Comparison of ENCODE assay signal across 10 cellular contexts in the genomic region with DNA sequence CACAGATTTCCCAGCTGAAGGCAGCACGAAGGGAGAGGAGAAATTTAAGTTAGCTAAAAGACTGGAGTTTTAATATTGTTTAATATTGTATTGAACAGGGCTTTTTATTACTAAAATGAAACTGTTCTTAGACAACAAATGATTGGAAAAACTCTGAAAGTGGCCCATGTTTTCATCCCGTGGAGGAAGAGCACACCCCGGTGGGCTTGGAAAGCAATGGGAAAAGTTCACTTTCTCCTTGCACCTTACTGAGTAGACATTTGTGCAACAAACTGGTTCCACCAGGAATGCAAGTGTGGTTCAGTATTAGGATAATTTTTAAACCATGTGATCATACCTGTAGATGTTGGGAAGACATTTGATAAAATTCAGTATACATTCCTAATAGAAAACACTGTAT. TPM values are rescaled to one million over a fixed set of nuclear protein-coding genes. Genes with fewer than 3 reads are reported as not detected.
DNase-seq lines count a peak whose midpoint lies in the region; ATAC-seq, FAIRE-seq and TF ChIP-seq lines count a peak whose summit lies in the region.
"Had no signal": no experiment of that assay in that cellular context is flagged by ENCODE, and none has a peak within 500 bp of the region (broad histone marks: within the 10 kb centered on the region; RNA-seq: fewer than 3 reads in every experiment).

No MANE protein-coding gene starts in this region.

- no peaks in the 10 kb centered on the region for H3K36me3 Mint-ChIP-seq in neural crest cell (ENCODE audit: low read depth)

- H3K36me3 ChIP-seq in H1 (ENCODE audit: control insufficient read depth in 2 of 4, insufficient read depth in 4 of 4, low read length in 3 of 4), result no peaks in the 10 kb centered on the region

- no peaks in the 10 kb centered on the region for H3K27me3 ChIP-seq in H1 (replicated peaks in 1 of 4; ENCODE audit: control insufficient read depth in 3 of 4, extremely low read depth in 1 of 4, insufficient read depth in 3 of 4, low read length in 3 of 4)

- DNase-seq in EH (ENCODE audit: low read depth) (peak; percentile 30), NAMALWA (ENCODE audit: low spot score) (peak; percentile 9), H1 (ENCODE audit: low read depth in 1 of 2, low spot score in 2 of 2) (no peak), neural crest cell (ENCODE audit: low read depth, low spot score) (no peak), pons (ENCODE audit: low spot score) (no peak)
- DNase-seq: activated CD4-positive, CD25-positive, alpha-beta regulatory T cell treated with anti-CD3 and anti-CD28 coated beads, Interleukin-2, amount 50 U/mL, for 72 hours had no signal

- no peak overlapping the region for H2BK5ac ChIP-seq in H1 (ENCODE audit: low read depth, low read length)

- no peak overlapping the region for H3K27ac ChIP-seq in H1 (ENCODE audit: low read depth, low read length)

- no peak for ATAC-seq in HG03196 (IDR thresholded peaks at IDR 0.05; ENCODE audit: unreplicated experiment)
- no peak for ATAC-seq in HG02588 (IDR thresholded peaks at IDR 0.05; ENCODE audit: unreplicated experiment)
- no peak for ATAC-seq in HG02840 (IDR thresholded peaks at IDR 0.05; ENCODE audit: low FRiP score, unreplicated experiment)

- POLR2A ChIA-PET in H1 (lab: Charles Lee; ENCODE audit: partially characterized antibody), result no interaction called here

- FAIRE-seq in H1 (lab: Jason Lieb, UNC), result peak; percentile 69

- no peak overlapping the region for H3K18ac ChIP-seq in H1 (ENCODE audit: extremely low read depth, low read length)

- TF ChIP-seq EP300 in H1 (IDR thresholded peaks at IDR 0.05; ENCODE audit: borderline replicate concordance in 1 of 2, low read depth in 2 of 2, low read length in 2 of 2), result no peak

- no peak overlapping the region for H3K4ac ChIP-seq in H1 (replicated peaks; ENCODE audit: insufficient read length, low read depth, low read length)

- peaks cover 24% of the 10 kb centered on the region for H3K27me3 Mint-ChIP-seq in neural crest cell (ENCODE audit: low read depth)

- H3K79me1 ChIP-seq in H1 (ENCODE audit: low read depth, low read length), result no peaks in the 10 kb centered on the region

- no peaks in the 10 kb centered on the region for H3K23me2 ChIP-seq in H1 (ENCODE audit: low read depth, low read length)

- H2BK12ac ChIP-seq in H1 (ENCODE audit: low read depth, low read length), result no peak overlapping the region

- no peaks in the 10 kb centered on the region for H4K20me1 ChIP-seq in H1 (replicated peaks in 1 of 2; ENCODE audit: control insufficient read depth in 1 of 2, insufficient read depth in 2 of 2, low read length in 2 of 2)

- H3K23ac ChIP-seq in H1 (ENCODE audit: insufficient read length), result no peak overlapping the region

- no peak overlapping the region for H2AFZ ChIP-seq in H1 (ENCODE audit: low read length)

- no peak overlapping the region for H3K9ac ChIP-seq in H1 (replicated peaks in 1 of 4; ENCODE audit: extremely low read depth in 1 of 4, low read depth in 3 of 4, low read length in 3 of 4)

- no peak overlapping the region for H3K4me2 ChIP-seq in H1 (ENCODE audit: insufficient read depth in 1 of 2, low read depth in 2 of 2, low read length in 2 of 2)

- peak; percentile 87 to 88 for TF ChIP-seq RAD21 in H1 (IDR thresholded peaks at IDR 0.05 in 1 of 2, conservative IDR thresholded peaks at IDR 0.05 in 1 of 2; ENCODE audit: low read depth in 2 of 2, low read length in 2 of 2)

- TF ChIP-seq CTCF in H1 (IDR thresholded peaks at IDR 0.05; ENCODE audit: control extremely low read depth in 1 of 3, insufficient read depth in 1 of 3, low read depth in 1 of 3, low read length in 3 of 3), result peak; percentile 42 to 68 (median 62)
- TF ChIP-seq CTCF in neural crest cell (conservative IDR thresholded peaks at IDR 0.05), result peak; percentile 57

- no peak overlapping the region for H3K27ac Mint-ChIP-seq in neural crest cell (ENCODE audit: unreplicated experiment)

- no peak overlapping the region for H3K4me3 ChIP-seq in H1 (ENCODE audit: extremely low read depth in 1 of 4, insufficient read depth in 2 of 4, low read depth in 3 of 4, low read length in 4 of 4)

- no peak overlapping the region for H4K91ac ChIP-seq in H1 (replicated peaks; ENCODE audit: insufficient read length, low read length)

- whole genome bisulfite sequencing in H1 (ENCODE audit: extremely low coverage in 1 of 2, insufficient coverage in 1 of 2, insufficient read length in 1 of 2, insufficient replicate concordance in 2 of 2, low coverage in 1 of 2, low lambda C conversion rate in 2 of 2, missing lambda C conversion rate in 1 of 2), 2 experiments, result 68% methylated on average over 3 of the region's 3 CpGs; no CpG with 5 or more reads in 1 of the 2 experiments

- no peaks in the 10 kb centered on the region for H3K79me2 ChIP-seq in H1 (ENCODE audit: control insufficient read depth in 1 of 2, insufficient read depth in 2 of 2, low read length in 2 of 2)

- no peak overlapping the region for H3K14ac ChIP-seq in H1 (ENCODE audit: insufficient read length)

- H3K9me3 ChIP-seq in H1 (ENCODE audit: insufficient read depth in 2 of 2, low read depth in 1 of 2, low read length in 1 of 2), result 0 out of 4 replicates have a peak, but pooled peaks cover 0 to 4% of the 10 kb centered on the region in 2 experiments

- H3K4me1 ChIP-seq in H1 (replicated peaks in 1 of 4; ENCODE audit: control insufficient read depth in 3 of 4, insufficient read depth in 4 of 4, low read length in 3 of 4), result peaks cover 0 to 4% (median 0%) of the 10 kb centered on the region in 4 experiments; a peak in 1 of 7 replicates

- H2AK5ac ChIP-seq in H1 (ENCODE audit: low read depth, low read length), result no peak overlapping the region

- no peak overlapping the region for H4K8ac ChIP-seq in H1 (ENCODE audit: extremely low read depth, insufficient read depth, low read length)

- H3K56ac ChIP-seq in H1 (replicated peaks; ENCODE audit: insufficient read length, low read depth, low read length), result no peak overlapping the region

- no peak overlapping the region for H2BK120ac ChIP-seq in H1 (replicated peaks; ENCODE audit: low read depth, low read length)

- no peak overlapping the region for H2BK20ac ChIP-seq in H1 (ENCODE audit: low read length)

- no peak overlapping the region for H2BK15ac ChIP-seq in H1 (ENCODE audit: low read length)

- H4K5ac ChIP-seq in H1 (ENCODE audit: insufficient read length, low read depth, low read length), result no peak overlapping the region

- no peak for TF ChIP-seq POLR2A in H1 (IDR thresholded peaks at IDR 0.05; ENCODE audit: control extremely low read depth in 1 of 2, low read depth in 2 of 2, low read length in 2 of 2)

- peaks cover 2% of the 10 kb centered on the region for H3K9me3 Mint-ChIP-seq in neural crest cell
- H3K9me3 Mint-ChIP-seq: central memory CD8-positive, alpha-beta T cell had no signal

- no peaks in the 10 kb centered on the region for H3K4me1 Mint-ChIP-seq in neural crest cell
- H3K4me1 Mint-ChIP-seq: central memory CD8-positive, alpha-beta T cell had no signal

- CTCF ChIA-PET in H1 (lab: Charles Lee; ENCODE audit: partially characterized antibody), result interaction anchor here (0.5 to 7.7 kb wide), 33 partner anchors 8 to 1204 kb away, joined by 3 to 47 read pairs (median 3); partner anchors contain the start of genes ESYT3 and NME9

- H3K4me3 Mint-ChIP-seq in neural crest cell, result no peak overlapping the region
- H3K4me3 Mint-ChIP-seq: central memory CD8-positive, alpha-beta T cell had no signal

TF ChIP-seq in H1, 55 proteins besides CTCF, POLR2A, EP300 and RAD21:
- TF ChIP-seq RBBP5 (IDR thresholded peaks at IDR 0.05; ENCODE audit: borderline replicate concordance, low read depth, low read length) (no peak), NANOG (IDR thresholded peaks at IDR 0.05; ENCODE audit: insufficient read depth, low read depth, low read length, poor library complexity, severe bottlenecking) (no peak), SIX5 (IDR thresholded peaks at IDR 0.05; ENCODE audit: low read depth, low read length) (no peak), KDM1A (IDR thresholded peaks at IDR 0.05; ENCODE audit: borderline replicate concordance, low read length) (no peak), POLR2AphosphoS5 (IDR thresholded peaks at IDR 0.05; ENCODE audit: low read depth, low read length) (no peak), CHD2 (IDR thresholded peaks at IDR 0.05; ENCODE audit: low read length) (no peak), TAF7 (optimal IDR thresholded peaks at IDR 0.05; ENCODE audit: borderline replicate concordance, low read depth, low read length) (no peak), ATF2 (IDR thresholded peaks at IDR 0.05; ENCODE audit: low read length) (no peak), FOSL1 (IDR thresholded peaks at IDR 0.05; ENCODE audit: insufficient read depth, low read depth, low read length) (no peak), JUND (IDR thresholded peaks at IDR 0.05; ENCODE audit: low read length) (no peak), SP4 (IDR thresholded peaks at IDR 0.05; ENCODE audit: low read length) (no peak), PHF8 (conservative IDR thresholded peaks at IDR 0.05; ENCODE audit: low read depth, low read length) (no peak), BRCA1 (IDR thresholded peaks at IDR 0.05; ENCODE audit: low read depth, low read length) (no peak), SAP30 (IDR thresholded peaks at IDR 0.05; ENCODE audit: insufficient read depth, insufficient replicate concordance, low read length) (no peak), RXRA (IDR thresholded peaks at IDR 0.05; ENCODE audit: insufficient read depth, low read depth, low read length) (no peak)

RNA-seq across cellular contexts. Expression of gene ESYT3, which starts 8.2 kb away (rescaled TPM):
- total RNA-seq in H1 (2021; fragmentation: NEBNext Ultra II Directional; extraction: Animal tissue kit (Norgen Biotek cat#: 25700)), result 7.0 and 7.3 TPM in 2 replicates
- 4.3 and 4.4 TPM in 2 replicates for polyA plus RNA-seq in H1 (2011; rRNA removed)
- polyA plus RNA-seq in H1 (2011; cell fraction: cytosol; rRNA removed), result 4.3 TPM
- polyA plus RNA-seq in H1 (2011; cell fraction: nucleus; rRNA removed), result 19.2 TPM
- 4.3 to 6.6 TPM (median 5.3 TPM) in 4 replicates for polyA plus RNA-seq in H1 (2012, experiment 1 of 2)
- polyA plus RNA-seq in H1 (2012, experiment 2 of 2), result 1.4 TPM
- polyA plus RNA-seq in H1 (2013, experiment 1 of 2), result 4.7 TPM
- polyA plus RNA-seq in H1 (2013, experiment 2 of 2), result 4.9 TPM
- 9.0 and 12.1 TPM in 2 replicates for polyA minus RNA-seq in H1 (2011; rRNA and poly(A)+ RNA removed)
- 5.9 TPM for polyA minus RNA-seq in H1 (2011; cell fraction: cytosol; rRNA and poly(A)+ RNA removed)
- 23.7 TPM for polyA minus RNA-seq in H1 (2011; cell fraction: nucleus; rRNA and poly(A)+ RNA removed)
- total RNA-seq in neural crest cell, result 0.44 and 1.1 TPM in 2 replicates

Comparison
In these comparisons a context has a peak if more than half of its experiments do, and no peak if none do; other contexts are left out.
1. DNase-seq: peak in EH (single experiment) and NAMALWA (single experiment); none in H1 (0 of 2), neural crest cell (single experiment) and pons (single experiment).